Comparison of ENCODE assay signal across 8 cellular contexts in genomic region chr9:120916573-120916972, GRCh38. TPM values are rescaled to one million over a fixed set of nuclear protein-coding genes. Genes with fewer than 3 reads are reported as not detected.
A peak's percentile ranks its signal among the peaks of the same experiment; 100 is the strongest.
DNase-seq lines count a peak whose midpoint lies in the region; ATAC-seq lines count a peak whose summit lies in the region.

No MANE protein-coding gene starts in this region.

- intact Hi-C loops in Right ventricle myocardium inferior (cut with DNase I), result no loop called here
- intact Hi-C loops in cardiac septum (cut with DNase I), result no loop called here

- peak; percentile 50 for ATAC-seq in Right ventricle myocardium inferior

- peak overlapping the region; percentile 94 for H3K27ac ChIP-seq in caudate nucleus (ENCODE audit: low read depth, low read length)

- peak; percentile 74 for DNase-seq in Right ventricle myocardium inferior (ENCODE audit: missing footprints)
- DNase-seq in cardiac septum (ENCODE audit: low spot score), result no peak
- DNase-seq in caudate nucleus (lab: John Stamatoyannopoulos, UW), result peak in 38 of 61 donors; percentile 13 to 80 (median 37)
- DNase-seq in medulla oblongata (ENCODE audit: extremely low spot score), result peak; percentile 60
- DNase-seq in AML-193 (lab: John Stamatoyannopoulos, UW), result no peak
- no peak for DNase-seq in G401 (ENCODE audit: low spot score)
- DNase-seq in hepatic stellate cell (ENCODE audit: low spot score), result no peak
- no peak for DNase-seq in activated CD8-positive, alpha-beta memory T cell treated with anti-CD3 and anti-CD28 coated beads, Interleukin-2, amount 50 U/mL, for 48 hours

- in situ Hi-C loops in G401 (cut with HindIII; ENCODE audit: low sequenced_read_pairs), result no loop called here

RNA-seq across cellular contexts. Expression of gene TRAF1, which starts 10.0 kb away (rescaled TPM):
- 2.1 TPM for total RNA-seq in Right ventricle myocardium inferior
- 2.4 TPM for total RNA-seq in cardiac septum
- 0.49 and 0.85 TPM in 2 replicates for total RNA-seq in G401 (2014; rRNA removed; shearing (Covaris generic))

RNA-seq across cellular contexts. Expression of gene PHF19, which starts 39.6 kb away (rescaled TPM):
- 13.2 TPM for total RNA-seq in Right ventricle myocardium inferior
- total RNA-seq in cardiac septum, result 15.3 TPM
- 60.2 and 66.5 TPM in 2 replicates for total RNA-seq in G401 (2014; rRNA removed; shearing (Covaris generic))

Comparison
In these comparisons a context has a peak if more than half of its experiments do, and no peak if none do; other contexts are left out.
1. DNase-seq: peak in Right ventricle myocardium inferior (single experiment), caudate nucleus (38 of 61) and medulla oblongata (single experiment); none in cardiac septum (single experiment), AML-193 (0 of 2), G401 (single experiment), hepatic stellate cell (single experiment) and activated CD8-positive, alpha-beta memory T cell treated with anti-CD3 and anti-CD28 coated beads, Interleukin-2, amount 50 U/mL, for 48 hours (single experiment).